8 cellular contexts compared by ENCODE assay signal in the genomic region with DNA sequence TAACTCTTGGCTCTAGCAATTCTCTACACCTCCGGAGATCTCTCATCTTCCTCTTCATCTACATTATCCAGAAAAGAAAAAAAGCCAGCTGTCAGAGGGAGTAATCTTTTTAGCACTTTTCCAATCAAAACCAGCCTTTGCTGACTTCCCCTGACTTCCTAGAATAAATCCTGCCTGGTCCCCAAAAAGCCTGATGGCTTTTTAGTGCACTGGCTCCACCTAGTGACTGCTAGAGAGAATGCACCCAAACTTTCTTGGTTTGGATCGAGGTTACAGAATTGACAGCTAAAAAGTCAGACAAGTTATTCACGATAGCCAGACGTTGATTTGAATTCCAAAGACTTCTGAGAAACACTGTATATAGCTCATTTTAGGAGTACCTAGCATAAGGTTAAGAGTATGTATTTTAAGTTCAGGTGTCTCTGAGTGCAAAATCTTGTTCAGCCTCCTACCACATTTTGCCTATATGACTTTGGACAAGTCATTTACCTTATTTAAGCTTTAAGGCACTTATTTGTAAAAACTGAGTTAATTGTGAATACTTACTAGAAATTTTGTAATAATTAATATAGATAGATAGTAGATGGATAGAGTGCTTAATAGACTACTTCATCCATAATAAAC.
DNase-seq lines count a peak whose midpoint lies in the region; ATAC-seq, FAIRE-seq and TF ChIP-seq lines count a peak whose summit lies in the region.

No MANE protein-coding gene starts in this region.

- no peak for TF ChIP-seq POLR2A in A549 (IDR thresholded peaks at IDR 0.05; ENCODE audit: low read length)

- DNase-seq in A549 (ENCODE audit: low read depth in 1 of 2, low spot score in 1 of 2) (peak; percentile 60 to 61), GM12864 (ENCODE audit: low read depth) (no peak), Kasumi-1 (lab: John Stamatoyannopoulos, UW) (peak; percentile 29 to 35), RPMI8226 (peak; percentile 46), brain pericyte (ENCODE audit: low read depth, low spot score) (peak; percentile 22), islet precursor cell (peak; percentile 77)
- DNase-seq in stimulated activated CD4-positive, alpha-beta T cell treated with anti-CD3 and anti-CD28 coated beads, Interleukin-1b, Interleukin-23, amount 100 ng/mL, for 48 hours = peak; percentile 16

- 2% methylated on average over 4 of the region's 4 CpGs for WGBS in A549 (ENCODE audit: missing lambda C conversion rate)

- H3K4me2 ChIP-seq in A549 = no peak overlapping the region

- TF ChIP-seq EP300 in A549 (IDR thresholded peaks at IDR 0.05) = no peak

- peak; percentile 97 for TF ChIP-seq CTCF in A549 (IDR thresholded peaks at IDR 0.05)
- peak; percentile 90 for TF ChIP-seq CTCF in GM12864 (IDR thresholded peaks at IDR 0.05; ENCODE audit: low read depth, low read length, missing control alignments)

- no peaks in the 10 kb centered on the region for H3K9me3 ChIP-seq in A549

- H3K4me3 ChIP-seq in A549 = no peak overlapping the region
- H3K4me3 ChIP-seq in GM12864 (ENCODE audit: low read depth, low read length) = no peak overlapping the region

- ATAC-seq in A549 (peak; percentile 68 to 84; a peak in 4 of 6 replicates), GM18870 (IDR thresholded peaks at IDR 0.05; ENCODE audit: unreplicated experiment) (no peak)

- FAIRE-seq in A549 (lab: Jason Lieb, UNC) = peak; percentile 85

- peak; percentile 96 to 99 for TF ChIP-seq RAD21 in A549 (conservative IDR thresholded peaks at IDR 0.05 in 1 of 2, IDR thresholded peaks at IDR 0.05 in 1 of 2)

- no peaks in the 10 kb centered on the region for H3K4me1 ChIP-seq in A549

- no peak overlapping the region for H3K27ac ChIP-seq in A549

- CTCF ChIA-PET in A549 (lab: Yijun Ruan, JAX) = interaction anchor here (0.6 to 3.3 kb wide), 56 partner anchors 9 to 1217 kb away, joined by 3 to 31 read pairs (median 3); no protein-coding TSS in a partner anchor

- POLR2A ChIA-PET in A549 (lab: Yijun Ruan, JAX) = interaction anchor here (1.0 kb wide), 1 partner anchor 912 kb away, joined by 3 read pairs; no protein-coding TSS in a partner anchor

TF ChIP-seq in A549, 52 proteins besides CTCF, POLR2A, EP300 and RAD21:
- TF ChIP-seq HOXA7 (CRISPR knock-in tag; IDR thresholded peaks at IDR 0.05) = no peak
- peak; percentile 87 for TF ChIP-seq SMC3 (IDR thresholded peaks at IDR 0.05)
TF ChIP-seq in A549: peak in this region for 1.
